In the genomic region with DNA sequence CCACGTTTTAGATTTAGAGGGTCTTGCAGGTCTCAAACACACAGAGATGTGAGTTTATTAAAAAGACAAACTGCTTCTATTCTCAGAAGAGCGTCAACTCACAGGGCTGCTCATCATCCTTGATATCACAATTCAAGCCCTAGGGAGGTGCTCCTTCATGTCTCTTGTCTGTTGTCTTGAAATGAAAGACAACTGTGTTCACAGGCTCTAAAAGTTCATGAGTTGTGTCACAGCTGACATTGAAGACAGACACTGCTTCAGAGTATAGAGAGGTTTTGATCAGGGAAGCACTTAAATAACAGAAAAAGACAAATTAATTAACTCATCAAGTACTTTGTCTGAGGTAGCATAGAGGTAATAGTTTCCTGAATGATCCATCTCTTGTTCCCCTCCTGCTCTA, we compare ENCODE assay signal across 29 cellular contexts.
"Had no signal": no experiment of that assay in that cellular context is flagged by ENCODE, and none has a peak within 500 bp of the region (broad histone marks: within the 10 kb centered on the region; RNA-seq: fewer than 3 reads in every experiment).

No MANE protein-coding gene starts in this region.

- H3K36me3 Mint-ChIP-seq: naive thymus-derived CD8-positive, alpha-beta T cell; natural killer cell treated with Interleukin-12 subunit alpha and Interleukin-12 subunit beta and Interleukin-15 and Interleukin-18, amount 100 ng/mL, for 72 hours; neural progenitor cell; stimulated activated effector memory CD8-positive, alpha-beta T cell treated with anti-CD3 and anti-CD28 coated beads, Interleukin-12 subunit alpha, Interleukin-12 subunit beta, amount 100 ng/mL, for 72 hours; stimulated activated naive B cell treated with anti-CD40 and anti-IgM and Interleukin-4, amounts not matched to agents 10 μg/mL and 1 μg/mL and 100 μg/mL, for 72 hours had no signal

- H3K27ac ChIP-seq: neural progenitor cell, ovary, parathyroid adenoma, psoas muscle, right lobe of liver, sigmoid colon, stomach, thoracic aorta, thyroid gland, tibial nerve, upper lobe of right lung, uterus had no signal

- DNase-seq: naive thymus-derived CD8-positive, alpha-beta T cell; nephron progenitor cell; occipital lobe; ovary; posterior cingulate gyrus; psoas muscle; right cardiac atrium; right lobe of liver; sigmoid colon; small intestine; stimulated activated CD4-positive, alpha-beta T cell treated with anti-CD3 and anti-CD28 coated beads, Interleukin-15, amount 100 ng/mL, for 24 hours; stimulated activated CD4-positive, alpha-beta T cell treated with anti-CD3 and anti-CD28 coated beads, Interleukin-2, amount 100 ng/mL, for 24 hours; stimulated activated CD4-positive, alpha-beta T cell treated with anti-CD3 and anti-CD28 coated beads, Interleukin-2, amount 100 ng/mL, for 48 hours; stimulated activated CD4-positive, alpha-beta T cell treated with anti-CD3 and anti-CD28 coated beads, Interleukin-4, amount 100 ng/mL, for 24 hours; stimulated activated naive B cell treated with anti-CD40 and anti-IgM and Interleukin-4, amounts not matched to agents 10 μg/mL and 1 μg/mL and 100 μg/mL, for 72 hours; stimulated activated naive CD4-positive, alpha-beta T cell treated with Interleukin-2 at 50 U/mL for 16 hours; stomach; thyroid gland; trophoblast cell; upper lobe of right lung; uterus had no signal

- H3K9ac ChIP-seq: neural progenitor cell, parathyroid adenoma had no signal

- H3K4me3 Mint-ChIP-seq: naive thymus-derived CD8-positive, alpha-beta T cell; natural killer cell treated with Interleukin-12 subunit alpha and Interleukin-12 subunit beta and Interleukin-15 and Interleukin-18, amount 100 ng/mL, for 72 hours; nephron progenitor cell; neural progenitor cell; stimulated activated effector memory CD8-positive, alpha-beta T cell treated with anti-CD3 and anti-CD28 coated beads, Interleukin-12 subunit alpha, Interleukin-12 subunit beta, amount 100 ng/mL, for 72 hours; stimulated activated naive B cell treated with anti-CD40 and anti-IgM and Interleukin-4, amounts not matched to agents 10 μg/mL and 1 μg/mL and 100 μg/mL, for 72 hours; stimulated activated naive CD8-positive, alpha-beta T cell treated with anti-CD3 and anti-CD28 coated beads, Interleukin-15, Interleukin-2, amounts not matched to agents 100 ng/mL and 50 ng/mL, for 24 hours had no signal

- H3K79me2 ChIP-seq: parathyroid adenoma had no signal

- H3K27ac Mint-ChIP-seq: naive thymus-derived CD8-positive, alpha-beta T cell; natural killer cell treated with Interleukin-12 subunit alpha and Interleukin-12 subunit beta and Interleukin-15 and Interleukin-18, amount 100 ng/mL, for 72 hours; nephron progenitor cell; neural progenitor cell; progenitor cell of endocrine pancreas; stimulated activated effector memory CD8-positive, alpha-beta T cell treated with anti-CD3 and anti-CD28 coated beads, Interleukin-12 subunit alpha, Interleukin-12 subunit beta, amount 100 ng/mL, for 72 hours; stimulated activated naive B cell treated with anti-CD40 and anti-IgM and Interleukin-4, amounts not matched to agents 10 μg/mL and 1 μg/mL and 100 μg/mL, for 72 hours; stimulated activated naive CD8-positive, alpha-beta T cell treated with anti-CD3 and anti-CD28 coated beads, Interleukin-15, Interleukin-2, amounts not matched to agents 100 ng/mL and 50 ng/mL, for 24 hours had no signal

- H3K4me1 ChIP-seq: parathyroid adenoma, psoas muscle, right lobe of liver, sigmoid colon, stomach, upper lobe of right lung, uterus had no signal

- H3K27me3 ChIP-seq: neural progenitor cell, ovary, right lobe of liver, sigmoid colon, stomach, thyroid gland, tibial nerve, upper lobe of right lung, uterus had no signal

- H2AFZ ChIP-seq: neural progenitor cell, parathyroid adenoma had no signal

- H3K9me3 ChIP-seq: ovary, right lobe of liver, sigmoid colon, thoracic aorta, thyroid gland, tibial nerve, upper lobe of right lung, uterus had no signal

- ATAC-seq: naive thymus-derived CD8-positive, alpha-beta T cell; natural killer cell treated with Interleukin-12 subunit alpha and Interleukin-12 subunit beta and Interleukin-15 and Interleukin-18, amount 100 ng/mL, for 72 hours; psoas muscle; right cardiac atrium; right lobe of liver; stimulated activated effector memory CD8-positive, alpha-beta T cell treated with anti-CD3 and anti-CD28 coated beads, Interleukin-12 subunit alpha, Interleukin-12 subunit beta, amount 100 ng/mL, for 72 hours; stimulated activated naive B cell treated with anti-CD40 and anti-IgM and Interleukin-4, amounts not matched to agents 10 μg/mL and 1 μg/mL and 100 μg/mL, for 72 hours; upper lobe of right lung had no signal

- H3K27me3 Mint-ChIP-seq: naive thymus-derived CD8-positive, alpha-beta T cell; natural killer cell treated with Interleukin-12 subunit alpha and Interleukin-12 subunit beta and Interleukin-15 and Interleukin-18, amount 100 ng/mL, for 72 hours; stimulated activated naive B cell treated with anti-CD40 and anti-IgM and Interleukin-4, amounts not matched to agents 10 μg/mL and 1 μg/mL and 100 μg/mL, for 72 hours; stimulated activated naive CD8-positive, alpha-beta T cell treated with anti-CD3 and anti-CD28 coated beads, Interleukin-15, Interleukin-2, amounts not matched to agents 100 ng/mL and 50 ng/mL, for 24 hours had no signal

- H3K4me3 ChIP-seq: neural progenitor cell, ovary, psoas muscle, right lobe of liver, sigmoid colon, stomach, thoracic aorta, thyroid gland, tibial nerve, upper lobe of right lung, uterus had no signal

- H3K36me3 ChIP-seq: neural progenitor cell, ovary, right lobe of liver, sigmoid colon, stomach, thoracic aorta, thyroid gland, tibial nerve, upper lobe of right lung, uterus had no signal

- H3K4me1 Mint-ChIP-seq: stimulated activated effector memory CD8-positive, alpha-beta T cell treated with anti-CD3 and anti-CD28 coated beads, Interleukin-12 subunit alpha, Interleukin-12 subunit beta, amount 100 ng/mL, for 72 hours; stimulated activated naive B cell treated with anti-CD40 and anti-IgM and Interleukin-4, amounts not matched to agents 10 μg/mL and 1 μg/mL and 100 μg/mL, for 72 hours had no signal

- H3K4me2 ChIP-seq: neural progenitor cell had no signal
